Comparison of ENCODE assay signal across 23 cellular contexts in genomic region chr9:123807241-123807640, GRCh38.
DNase-seq lines count a peak whose midpoint lies in the region; ATAC-seq and TF ChIP-seq lines count a peak whose summit lies in the region.
"Had no signal": no experiment of that assay in that cellular context is flagged by ENCODE, and none has a peak within 500 bp of the region (broad histone marks: within the 10 kb centered on the region; RNA-seq: fewer than 3 reads in every experiment).

No MANE protein-coding gene starts in this region.

- H3F3A ChIP-seq in SK-N-SH (replicated peaks; ENCODE audit: insufficient read depth), result no peaks in the 10 kb centered on the region

- TF ChIP-seq EP300 in SK-N-SH (IDR thresholded peaks at IDR 0.05; ENCODE audit: borderline replicate concordance in 1 of 2, low read depth in 1 of 2, low read length in 1 of 2), result no peak

- CTCF ChIA-PET in SK-N-SH (lab: Yijun Ruan, JAX), result interaction anchor here (0.6 kb wide), 1 partner anchor 11 kb away, joined by 3 read pairs; no protein-coding TSS in a partner anchor

- WGBS in SK-N-SH (ENCODE audit: low lambda C conversion rate), result 92% methylated on average over 4 of the region's 4 CpGs

- no peak overlapping the region for H3K4me3 ChIP-seq in SK-N-SH (ENCODE audit: low read depth in 2 of 2, low read length in 1 of 2)
- H3K4me3 ChIP-seq: A549, SJSA1 had no signal

- no peak overlapping the region for H3K4me2 ChIP-seq in SK-N-SH
- H3K4me2 ChIP-seq: A549 had no signal

- DNase-seq in EL (peak; percentile 5), NCI-H524 treated with DMSO at 0.1 percent for 48 hours (lab: John Stamatoyannopoulos, UW) (peak; percentile 100), astrocyte of the hippocampus (ENCODE audit: low read depth, low spot score) (peak; percentile 64), foreskin keratinocyte (peak in 1 of 2 donors; percentile 8), SK-N-SH (no peak), NOMO-1 treated with dmso at 0.1 percent for 144 hours (lab: John Stamatoyannopoulos, UW; ENCODE audit: unreplicated experiment) (no peak), DMS53 treated with DMSO at 0.1 percent for 48 hours (lab: John Stamatoyannopoulos, UW; ENCODE audit: unreplicated experiment) (no peak)
- DNase-seq: Caco-2; CD4-positive, alpha-beta T cell; DMS79 treated with DMSO at 0.1 percent for 48 hours; HCEC 1CT; Kasumi-1; MM.1S; NCI-H1092; NCI-H1436 treated with DMSO at 0.1 percent for 48 hours; NCI-H2081; NCI-H2171 treated with DMSO at 0.1 percent for 48 hours; NCI-H774; PC-3; SW 1271 had no signal

- peak; percentile 44 for ATAC-seq in foreskin keratinocyte
- ATAC-seq: A549, PC-3 had no signal

- H4K20me1 ChIP-seq in SK-N-SH (ENCODE audit: insufficient read depth), result no peaks in the 10 kb centered on the region

- H3K9ac ChIP-seq in SK-N-SH, result no peak overlapping the region

- H2AFZ ChIP-seq in SK-N-SH (ENCODE audit: low read depth), result no peak overlapping the region

- no peaks in the 10 kb centered on the region for H3K4me1 ChIP-seq in foreskin keratinocyte
- no peaks in the 10 kb centered on the region for H3K4me1 ChIP-seq in SK-N-SH (ENCODE audit: control insufficient read depth in 1 of 2, insufficient read depth in 2 of 2, low read depth in 1 of 2, low read length in 1 of 2)
- H3K4me1 ChIP-seq: A549, Caco-2, SJSA1 had no signal

- POLR2A ChIA-PET in SK-N-SH (lab: Yijun Ruan, JAX), result no interaction called here

- no peak overlapping the region for H3K27ac ChIP-seq in foreskin keratinocyte
- H3K27ac ChIP-seq in SK-N-SH (ENCODE audit: low read depth in 2 of 2, low read length in 1 of 2), result no peak overlapping the region
- H3K27ac ChIP-seq: A549, HL-60, SJSA1 had no signal

- no peaks in the 10 kb centered on the region for H3K27me3 ChIP-seq in foreskin keratinocyte
- H3K27me3 ChIP-seq in SK-N-SH (ENCODE audit: insufficient read depth), result no peaks in the 10 kb centered on the region
- H3K27me3 ChIP-seq: SJSA1 had no signal

- TF ChIP-seq CTCF in foreskin keratinocyte (conservative IDR thresholded peaks at IDR 0.05) (no peak), SK-N-SH (IDR thresholded peaks at IDR 0.05) (no peak)

- no peaks in the 10 kb centered on the region for H3K9me2 ChIP-seq in SK-N-SH

- no peaks in the 10 kb centered on the region for H3K36me3 ChIP-seq in SK-N-SH (replicated peaks in 1 of 2; ENCODE audit: control insufficient read depth in 1 of 2, insufficient read depth in 2 of 2, low read length in 1 of 2)
- H3K36me3 ChIP-seq: SJSA1 had no signal

- no peaks in the 10 kb centered on the region for H3K9me3 ChIP-seq in SK-N-SH
- H3K9me3 ChIP-seq: A549, Caco-2, SJSA1 had no signal

- no peaks in the 10 kb centered on the region for H3K79me2 ChIP-seq in SK-N-SH (ENCODE audit: insufficient read depth)

- TF ChIP-seq RAD21 in SK-N-SH (IDR thresholded peaks at IDR 0.05; ENCODE audit: low read length), result no peak

TF ChIP-seq in SK-N-SH, 30 proteins besides CTCF, POLR2A, EP300 and RAD21:
- no peak for TF ChIP-seq TCF12 (IDR thresholded peaks at IDR 0.05)
- TF ChIP-seq GATA2 (CRISPR knock-in tag; IDR thresholded peaks at IDR 0.05), result no peak
- TF ChIP-seq NRF1 (IDR thresholded peaks at IDR 0.05; ENCODE audit: low read depth, low read length), result no peak
- no peak for TF ChIP-seq ZBTB33 (IDR thresholded peaks at IDR 0.05; ENCODE audit: borderline replicate concordance, low read depth)
- no peak for TF ChIP-seq ELF1 (IDR thresholded peaks at IDR 0.05)
- no peak for TF ChIP-seq FOXJ3 (CRISPR knock-in tag; IDR thresholded peaks at IDR 0.05)
- no peak for TF ChIP-seq MEF2A (IDR thresholded peaks at IDR 0.05; ENCODE audit: borderline replicate concordance, low read depth)
- TF ChIP-seq TEAD4 (IDR thresholded peaks at IDR 0.05; ENCODE audit: borderline replicate concordance, insufficient read depth), result no peak
- no peak for TF ChIP-seq FOXM1 (IDR thresholded peaks at IDR 0.05; ENCODE audit: low read depth)
- no peak for TF ChIP-seq FOSL2 (IDR thresholded peaks at IDR 0.05; ENCODE audit: borderline replicate concordance, low read depth)
- TF ChIP-seq RCOR1 (IDR thresholded peaks at IDR 0.05; ENCODE audit: low read length), result no peak
- TF ChIP-seq NFIC (IDR thresholded peaks at IDR 0.05; ENCODE audit: borderline replicate concordance), result no peak
- TF ChIP-seq POLR2AphosphoS5 (IDR thresholded peaks at IDR 0.05; ENCODE audit: low read depth, low read length), result no peak
- no peak for TF ChIP-seq USF1 (IDR thresholded peaks at IDR 0.05; ENCODE audit: borderline replicate concordance, low read depth)
- no peak for TF ChIP-seq SIN3A (IDR thresholded peaks at IDR 0.05; ENCODE audit: borderline replicate concordance, low read depth, low read length)
- no peak for TF ChIP-seq USF2 (IDR thresholded peaks at IDR 0.05; ENCODE audit: borderline replicate concordance, low read depth, low read length)

Comparison
In these comparisons a context has a peak if more than half of its experiments do, and no peak if none do; other contexts are left out.
1. DNase-seq: peak in EL (single experiment), NCI-H524 treated with DMSO at 0.1 percent for 48 hours (single experiment) and astrocyte of the hippocampus (single experiment); none in SK-N-SH (single experiment), NOMO-1 treated with dmso at 0.1 percent for 144 hours (single experiment) and DMS53 treated with DMSO at 0.1 percent for 48 hours (single experiment).